In genomic region chr11:117095301-117096139, GRCh38 we compare ENCODE assay signal across 8 cellular contexts. TPM values are rescaled to one million over a fixed set of nuclear protein-coding genes. Genes with fewer than 3 reads are reported as not detected.
DNase-seq lines count a peak whose midpoint lies in the region; ATAC-seq, FAIRE-seq and TF ChIP-seq lines count a peak whose summit lies in the region.

No MANE protein-coding gene starts in this region.

- H3K4me1 ChIP-seq in DND-41 (ENCODE audit: insufficient read depth, low read length), result peaks cover 32% of the 10 kb centered on the region

- H3K4me3 ChIP-seq in DND-41 (ENCODE audit: low read depth in 1 of 2, low read length in 2 of 2), result no peak overlapping the region

- H3K4me2 ChIP-seq in DND-41 (ENCODE audit: insufficient read depth, low read length), result peak overlapping the region; percentile 73; the same call in 1 of the 2 replicates

- H3K36me3 ChIP-seq in DND-41 (ENCODE audit: insufficient read depth, low read length), result no peaks in the 10 kb centered on the region

- DNase-seq in DND-41 (no peak), NCI-H2171 (lab: John Stamatoyannopoulos, UW) (peak; percentile 51), cerebellar cortex (ENCODE audit: low spot score) (peak; percentile 53), natural killer cell (no peak), NCI-H2081 (lab: John Stamatoyannopoulos, UW) (no peak), frontal cortex (ENCODE audit: low spot score in 2 of 2) (no peak), UCSD-AML1 (lab: John Stamatoyannopoulos, UW; ENCODE audit: unreplicated experiment) (no peak)
- no peak for DNase-seq in stimulated activated CD8-positive, alpha-beta memory T cell treated with anti-CD3 and anti-CD28 coated beads, Interleukin-4, amount 100 ng/mL, for 48 hours

- no peak overlapping the region for H3K9ac ChIP-seq in DND-41 (ENCODE audit: low read depth, low read length)

- no peak for FAIRE-seq in frontal cortex (lab: Jason Lieb, UNC)

- no peaks in the 10 kb centered on the region for H3K9me3 ChIP-seq in DND-41 (ENCODE audit: insufficient read depth, low read length, severe bottlenecking)

- H3K36me3 Mint-ChIP-seq in natural killer cell, result peaks cover 8% of the 10 kb centered on the region

- no peaks in the 10 kb centered on the region for H3K27me3 ChIP-seq in DND-41 (ENCODE audit: insufficient read depth, low read length, poor library complexity)

- no peak for TF ChIP-seq CTCF in DND-41 (IDR thresholded peaks at IDR 0.05; ENCODE audit: borderline replicate concordance, extremely low read depth, low read length, poor library complexity, severe bottlenecking)
- TF ChIP-seq CTCF in natural killer cell (IDR thresholded peaks at IDR 0.05), result no peak

- intact Hi-C loops in natural killer cell (cut with micrococcal nuclease), result loop anchor here (2.0 to 10.0 kb wide), 2 partner anchors 51 to 165 kb away; no protein-coding TSS in a partner anchor

- peaks cover 79 to 80% of the 10 kb centered on the region in 2 donors for H3K4me1 Mint-ChIP-seq in natural killer cell

- peaks cover 13% of the 10 kb centered on the region; the same call in 1 of the 2 replicates for H4K20me1 ChIP-seq in DND-41 (ENCODE audit: insufficient read depth, low read length)

- H3K27ac ChIP-seq in DND-41 (ENCODE audit: low read length), result no peak overlapping the region

- H3K27me3 Mint-ChIP-seq in natural killer cell (ENCODE audit: low read depth in 2 of 2), result no peaks in the 10 kb centered on the region

- no peak for ATAC-seq in DND-41 (ENCODE audit: insufficient read depth, low read depth)
- peak in 1 of 3 donors; percentile 6 for ATAC-seq in natural killer cell

- H3K79me2 ChIP-seq in DND-41 (ENCODE audit: insufficient read depth, low read length), result peaks cover 72% of the 10 kb centered on the region

- peak overlapping the region; percentile 98 for H3K27ac Mint-ChIP-seq in natural killer cell

- H2AFZ ChIP-seq in DND-41 (ENCODE audit: low read depth, low read length), result no peak overlapping the region

- H3K9me3 Mint-ChIP-seq in natural killer cell, result no peaks in the 10 kb centered on the region

- H3K4me3 Mint-ChIP-seq in natural killer cell, result peak overlapping the region; percentile 97

RNA-seq across cellular contexts. Expression of gene SIK3, which starts 2.7 kb away (rescaled TPM):
- 100 to 1,000 TPM in 2 of 3 donors, 10 to 100 TPM in 1; 71.6 to 120 (median 119) TPM for total RNA-seq in natural killer cell
- total RNA-seq in frontal cortex, result 27.3 TPM

RNA-seq across cellular contexts. Expression of gene PAFAH1B2, which starts 48.6 kb away (rescaled TPM):
- total RNA-seq in natural killer cell (10 to 100 TPM; 46.1 to 71.0 (median 58.8) TPM), frontal cortex (400 TPM)

Comparison
In these comparisons a context has a peak if more than half of its experiments do, and no peak if none do; other contexts are left out.
1. DNase-seq: peak in NCI-H2171 (single experiment) and cerebellar cortex (single experiment); none in DND-41 (single experiment), natural killer cell (single experiment), NCI-H2081 (0 of 2), frontal cortex (0 of 2), UCSD-AML1 (single experiment) and stimulated activated CD8-positive, alpha-beta memory T cell treated with anti-CD3 and anti-CD28 coated beads, Interleukin-4, amount 100 ng/mL, for 48 hours (single experiment).